Comparison of ENCODE assay signal across 9 cellular contexts in genomic region chr19:39307233-39307821, GRCh38. TPM values are rescaled to one million over a fixed set of nuclear protein-coding genes. Genes with fewer than 3 reads are reported as not detected.
DNase-seq lines count a peak whose midpoint lies in the region; ATAC-seq, FAIRE-seq and TF ChIP-seq lines count a peak whose summit lies in the region.
"Had no signal": no experiment of that assay in that cellular context is flagged by ENCODE, and none has a peak within 500 bp of the region (broad histone marks: within the 10 kb centered on the region; RNA-seq: fewer than 3 reads in every experiment).

No MANE protein-coding gene starts in this region.

- H3K9ac ChIP-seq in mucosa of stomach (ENCODE audit: low read length): no peak overlapping the region

- DNase-seq in COLO668 (lab: John Stamatoyannopoulos, UW; ENCODE audit: unreplicated experiment): peak; percentile 13
- peak; percentile 83 for DNase-seq in NCI-H2196 treated with DMSO at 0.1 percent for 48 hours (lab: John Stamatoyannopoulos, UW; ENCODE audit: unreplicated experiment)
- no peak for DNase-seq in esophagus squamous epithelium (lab: John Stamatoyannopoulos, UW)
- no peak for DNase-seq in frontal cortex (ENCODE audit: low spot score in 2 of 2)
- DNase-seq in amniotic stem cell (lab: John Stamatoyannopoulos, UW): no peak
- DNase-seq in HAP-1 (ENCODE audit: low spot score in 2 of 2): no peak
- DNase-seq: activated CD4-positive, alpha-beta T cell treated with anti-CD3 and anti-CD28 coated beads, Interleukin-2, amount 10 ng/mL, durations not matched to agents 7 days and 5 days had no signal

- TF ChIP-seq POLR2A in esophagus squamous epithelium (IDR thresholded peaks at IDR 0.05): no peak

- intact Hi-C loops in esophagus squamous epithelium (cut with DNase I): no loop called here

- no peak overlapping the region for H3K27ac ChIP-seq in esophagus squamous epithelium

- H3K36me3 ChIP-seq in esophagus squamous epithelium (no peaks in the 10 kb centered on the region), mucosa of stomach (ENCODE audit: control insufficient read depth, insufficient read depth, low read length) (no peaks in the 10 kb centered on the region), HAP-1 (replicated peaks) (peaks cover 22% of the 10 kb centered on the region)

- no peaks in the 10 kb centered on the region for H3K9me3 ChIP-seq in esophagus squamous epithelium
- H3K9me3 ChIP-seq in mucosa of stomach (ENCODE audit: control insufficient read depth, low read length): no peaks in the 10 kb centered on the region
- H3K9me3 ChIP-seq in HAP-1: no peaks in the 10 kb centered on the region

- in situ Hi-C loops in HAP-1 (cut with MboI; ENCODE audit: low sequenced_read_pairs): no loop called here

- peaks cover 0 to 66% (median 7%) of the 10 kb centered on the region in 4 donors for H3K27me3 ChIP-seq in esophagus squamous epithelium
- peaks cover 50% of the 10 kb centered on the region for H3K27me3 ChIP-seq in mucosa of stomach (ENCODE audit: control insufficient read depth, insufficient read depth, low read length)
- H3K27me3 ChIP-seq in HAP-1 (ENCODE audit: low read depth): no peaks in the 10 kb centered on the region

- peak overlapping the region in 3 of 4 donors; percentile 20 to 52 (median 34) for H3K4me3 ChIP-seq in esophagus squamous epithelium
- H3K4me3 ChIP-seq in mucosa of stomach (ENCODE audit: low read length): peak overlapping the region; percentile 19
- no peak overlapping the region for H3K4me3 ChIP-seq in HAP-1

- no peak for FAIRE-seq in frontal cortex (lab: Jason Lieb, UNC)

- peaks cover 8 to 17% (median 8%) of the 10 kb centered on the region in 3 donors for H3K4me1 ChIP-seq in esophagus squamous epithelium
- H3K4me1 ChIP-seq in mucosa of stomach (ENCODE audit: control insufficient read depth, insufficient read depth, low read length): peaks cover 4% of the 10 kb centered on the region
- H3K4me1 ChIP-seq in HAP-1: no peaks in the 10 kb centered on the region

- no peak for TF ChIP-seq CTCF in esophagus squamous epithelium (IDR thresholded peaks at IDR 0.05)

- WGBS in esophagus squamous epithelium, 2 donors: 19 to 27% methylated on average over 5 of the region's 62 CpGs

- ATAC-seq in HG03469 (IDR thresholded peaks at IDR 0.05; ENCODE audit: unreplicated experiment): no peak

RNA-seq across cellular contexts. Expression of gene IFNL1, which starts 11.1 kb away (rescaled TPM):
- not detected for total RNA-seq in esophagus squamous epithelium
- not detected for total RNA-seq in frontal cortex
- total RNA-seq: activated CD4-positive, alpha-beta T cell treated with anti-CD3 and anti-CD28 coated beads, Interleukin-2, amount 10 ng/mL, durations not matched to agents 7 days and 5 days had no signal

RNA-seq across cellular contexts. Expression of gene LRFN1, which starts 13.3 kb away (rescaled TPM):
- 1 to 10 TPM in 1 of 4 donors, under 1 TPM in 3; 0.35 to 1.3 (median 0.67) TPM for total RNA-seq in esophagus squamous epithelium
- 5.3 TPM for total RNA-seq in frontal cortex

RNA-seq across cellular contexts. Expression of gene GMFG, which starts 28.5 kb away (rescaled TPM):
- total RNA-seq in esophagus squamous epithelium (10 to 100 TPM in 1 of 4 donors, 1 to 10 TPM in 3; 1.9 to 15.8 (median 4.5) TPM), frontal cortex (2.9 TPM)

RNA-seq across cellular contexts. Expression of gene SAMD4B, which starts 34.9 kb away (rescaled TPM):
- 100 to 1,000 TPM in 1 of 4 donors, 10 to 100 TPM in 3; 49.1 to 131 (median 75.2) TPM for total RNA-seq in esophagus squamous epithelium
- total RNA-seq in frontal cortex: 13.0 TPM

RNA-seq across cellular contexts. Expression of gene IFNL2, which starts 39.1 kb away (rescaled TPM):
- total RNA-seq in esophagus squamous epithelium: not detected
- total RNA-seq in frontal cortex: not detected
- total RNA-seq: activated CD4-positive, alpha-beta T cell treated with anti-CD3 and anti-CD28 coated beads, Interleukin-2, amount 10 ng/mL, durations not matched to agents 7 days and 5 days had no signal

Comparison
In these comparisons a context has a peak if more than half of its experiments do, and no peak if none do; other contexts are left out.
1. DNase-seq: peak in COLO668 (single experiment) and NCI-H2196 treated with DMSO at 0.1 percent for 48 hours (single experiment); none in esophagus squamous epithelium (single experiment), frontal cortex (0 of 2), amniotic stem cell (single experiment) and HAP-1 (0 of 2).